Comparison of ENCODE assay signal across 16 cellular contexts in the genomic region with DNA sequence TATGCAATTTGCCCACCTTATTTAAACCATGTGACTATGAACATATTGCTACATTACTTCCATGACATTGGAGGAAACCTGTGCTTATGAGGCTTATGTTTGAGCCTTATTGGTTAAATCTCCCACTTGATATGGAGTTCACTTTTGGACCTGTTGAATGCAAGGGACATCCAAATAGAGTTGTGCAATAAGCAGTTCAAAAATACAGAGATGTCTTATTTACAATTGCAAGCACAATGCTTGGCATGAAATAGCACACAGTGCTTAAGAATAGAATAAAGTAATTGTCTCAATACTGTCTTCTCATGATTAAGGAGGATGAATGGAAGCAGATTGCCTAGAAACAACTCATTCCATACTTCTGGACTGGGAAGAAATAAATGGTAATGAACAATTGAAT.
DNase-seq lines count a peak whose midpoint lies in the region; ATAC-seq and TF ChIP-seq lines count a peak whose summit lies in the region.
"Had no signal": no experiment of that assay in that cellular context is flagged by ENCODE, and none has a peak within 500 bp of the region (broad histone marks: within the 10 kb centered on the region; RNA-seq: fewer than 3 reads in every experiment).

No MANE protein-coding gene starts in this region.

- no peak overlapping the region for H3K4me3 Mint-ChIP-seq in activated CD4-positive, alpha-beta T cell treated with anti-CD3 and anti-CD28 coated beads for 36 hours
- H3K4me3 Mint-ChIP-seq: CD4-positive, CD25-positive, alpha-beta regulatory T cell; CD8-positive, alpha-beta memory T cell; H9 had no signal

- no peaks in the 10 kb centered on the region for H3K4me1 Mint-ChIP-seq in activated CD4-positive, alpha-beta T cell treated with anti-CD3 and anti-CD28 coated beads for 36 hours
- H3K4me1 Mint-ChIP-seq: CD4-positive, CD25-positive, alpha-beta regulatory T cell; CD8-positive, alpha-beta memory T cell; H9 had no signal

- H3K27ac Mint-ChIP-seq in activated CD4-positive, alpha-beta T cell treated with anti-CD3 and anti-CD28 coated beads for 36 hours, result no peak overlapping the region
- H3K27ac Mint-ChIP-seq: CD4-positive, CD25-positive, alpha-beta regulatory T cell; CD8-positive, alpha-beta memory T cell; H9 had no signal

- intact Hi-C loops in Right ventricle myocardium superior (cut with DNase I) (loop anchor here (5.0 kb wide), 1 partner anchor 111 kb away; no protein-coding TSS in a partner anchor), cardiac septum (cut with DNase I) (no loop called here), left ventricle myocardium superior (cut with micrococcal nuclease) (no loop called here), right lobe of liver (cut with DNase I) (no loop called here)
- intact Hi-C loops in activated CD4-positive, alpha-beta T cell treated with anti-CD3 and anti-CD28 coated beads for 36 hours (cut with DNase I, micrococcal nuclease), result no loop called here

- H3K9me3 Mint-ChIP-seq in activated CD4-positive, alpha-beta T cell treated with anti-CD3 and anti-CD28 coated beads for 36 hours (ENCODE audit: low read depth), result no peaks in the 10 kb centered on the region

- ATAC-seq in Right ventricle myocardium superior (ENCODE audit: poor library complexity), result peak; percentile 35
- ATAC-seq in left ventricle myocardium superior, result peak; percentile 49
- peak; percentile 68 to 75 (median 70) for ATAC-seq in right lobe of liver
- ATAC-seq in activated CD4-positive, alpha-beta T cell treated with anti-CD3 and anti-CD28 coated beads for 36 hours, result no peak

- H3K27me3 Mint-ChIP-seq in activated CD4-positive, alpha-beta T cell treated with anti-CD3 and anti-CD28 coated beads for 36 hours, result no peaks in the 10 kb centered on the region
- H3K27me3 Mint-ChIP-seq: CD4-positive, CD25-positive, alpha-beta regulatory T cell; CD8-positive, alpha-beta memory T cell had no signal

- no peaks in the 10 kb centered on the region for H3K9me3 ChIP-seq in right lobe of liver
- H3K9me3 ChIP-seq: BE2C had no signal

- peak overlapping the region in 1 of 3 donors; percentile 47 for H3K27ac ChIP-seq in right lobe of liver

- no peaks in the 10 kb centered on the region for H3K36me3 ChIP-seq in right lobe of liver
- H3K36me3 ChIP-seq: BE2C had no signal

- peaks cover 0 to 51% (median 3%) of the 10 kb centered on the region in 4 donors for H3K4me1 ChIP-seq in right lobe of liver
- H3K4me1 ChIP-seq: BE2C had no signal

- POLR2A ChIA-PET in activated CD4-positive, alpha-beta T cell treated with anti-CD3 and anti-CD28 coated beads for 36 hours (lab: Charles Lee), result no interaction called here

- no peak for TF ChIP-seq CTCF in right lobe of liver (IDR thresholded peaks at IDR 0.05)

- DNase-seq in Right ventricle myocardium superior, result no peak
- DNase-seq in cardiac septum (ENCODE audit: low spot score), result no peak
- peak; percentile 2 for DNase-seq in SKM-1 (lab: John Stamatoyannopoulos, UW; ENCODE audit: unreplicated experiment)
- no peak for DNase-seq in left ventricle myocardium superior
- DNase-seq in right lobe of liver, result no peak
- DNase-seq in 8988T, result no peak
- no peak for DNase-seq in HuH-7 (ENCODE audit: low spot score)
- no peak for DNase-seq in activated CD4-positive, alpha-beta T cell treated with anti-CD3 and anti-CD28 coated beads for 36 hours
- DNase-seq: ACHN; BE2C; C1 segment of cervical spinal cord; CD4-positive, CD25-positive, alpha-beta regulatory T cell; CD8-positive, alpha-beta memory T cell; COR-L47; DMS 273 treated with DMSO at 0.1 percent for 48 hours; H9 had no signal

- no peak overlapping the region for H3K4me3 ChIP-seq in right lobe of liver

- TF ChIP-seq POLR2A in right lobe of liver (IDR thresholded peaks at IDR 0.05), result no peak

- H3K36me3 Mint-ChIP-seq in activated CD4-positive, alpha-beta T cell treated with anti-CD3 and anti-CD28 coated beads for 36 hours (ENCODE audit: low read depth), result no peaks in the 10 kb centered on the region
- H3K36me3 Mint-ChIP-seq: CD4-positive, CD25-positive, alpha-beta regulatory T cell; CD8-positive, alpha-beta memory T cell had no signal

- CTCF ChIA-PET in activated CD4-positive, alpha-beta T cell treated with anti-CD3 and anti-CD28 coated beads for 36 hours (lab: Charles Lee), result no interaction called here

- H3K27me3 ChIP-seq in right lobe of liver, result no peaks in the 10 kb centered on the region
- H3K27me3 ChIP-seq: BE2C had no signal
